1 cellular context compared by ENCODE assay signal in genomic region chr9:128120061-128120740, GRCh38.
TF ChIP-seq lines count a peak whose summit lies in the region.

No MANE protein-coding gene starts in this region.

TF ChIP-seq in HepG2, 621 proteins besides CTCF, POLR2A, EP300 and RAD21:
- TF ChIP-seq ZNF619 (CRISPR knock-in tag; IDR thresholded peaks at IDR 0.05), result no peak
- TF ChIP-seq MTF1 (CRISPR knock-in tag; IDR thresholded peaks at IDR 0.05), result no peak
- TF ChIP-seq ZNF432 (CRISPR knock-in tag; IDR thresholded peaks at IDR 0.05; ENCODE audit: borderline replicate concordance), result no peak
- no peak for TF ChIP-seq ZNF720 (CRISPR knock-in tag; IDR thresholded peaks at IDR 0.05)
- no peak for TF ChIP-seq AHR (CRISPR knock-in tag; IDR thresholded peaks at IDR 0.05)
- TF ChIP-seq POLR2G (IDR thresholded peaks at IDR 0.05; ENCODE audit: low read depth, low read length), result 0 out of 2 replicates have a peak, but pooled peaks have one; percentile 9
- TF ChIP-seq ZNF616 (CRISPR knock-in tag; IDR thresholded peaks at IDR 0.05; ENCODE audit: low read depth), result no peak
- TF ChIP-seq RNF219 (CRISPR knock-in tag; IDR thresholded peaks at IDR 0.05), result no peak
- TF ChIP-seq RBM22 (optimal IDR thresholded peaks at IDR 0.05; ENCODE audit: low read length), result peak; percentile 67
- TF ChIP-seq TEF (CRISPR knock-in tag; IDR thresholded peaks at IDR 0.05), result no peak
- TF ChIP-seq ZNF296 (CRISPR knock-in tag; conservative IDR thresholded peaks at IDR 0.05), result no peak
- no peak for TF ChIP-seq ZFAT (CRISPR knock-in tag; conservative IDR thresholded peaks at IDR 0.05)
- no peak for TF ChIP-seq POLR2AphosphoS2 (IDR thresholded peaks at IDR 0.05; ENCODE audit: low read depth, low read length)
- no peak for TF ChIP-seq TAF15 (IDR thresholded peaks at IDR 0.05; ENCODE audit: low read depth, low read length, poor library complexity, severe bottlenecking)
- TF ChIP-seq ZNF737 (CRISPR knock-in tag; IDR thresholded peaks at IDR 0.05; ENCODE audit: borderline replicate concordance), result no peak
- 0 out of 2 replicates have a peak, but pooled peaks have one; percentile 58 for TF ChIP-seq RBFOX2 (IDR thresholded peaks at IDR 0.05; ENCODE audit: low read depth, low read length)
- no peak for TF ChIP-seq ZBTB39 (CRISPR knock-in tag; IDR thresholded peaks at IDR 0.05)
- TF ChIP-seq ZFP36L2 (CRISPR knock-in tag; IDR thresholded peaks at IDR 0.05), result no peak
- TF ChIP-seq ZNF382 (CRISPR knock-in tag; IDR thresholded peaks at IDR 0.05; ENCODE audit: borderline replicate concordance), result no peak
- TF ChIP-seq ZNF83 (CRISPR knock-in tag; IDR thresholded peaks at IDR 0.05; ENCODE audit: borderline replicate concordance), result no peak
- no peak for TF ChIP-seq MIER3 (CRISPR knock-in tag; IDR thresholded peaks at IDR 0.05; ENCODE audit: borderline replicate concordance)
- no peak for TF ChIP-seq ZNF547 (CRISPR knock-in tag; IDR thresholded peaks at IDR 0.05)
- TF ChIP-seq SP2 (CRISPR knock-in tag; IDR thresholded peaks at IDR 0.05), result no peak
- no peak for TF ChIP-seq YEATS2 (CRISPR knock-in tag; IDR thresholded peaks at IDR 0.05; ENCODE audit: borderline replicate concordance)
- TF ChIP-seq FOXM1 (CRISPR knock-in tag; IDR thresholded peaks at IDR 0.05), result no peak
- no peak for TF ChIP-seq ZBTB10 (CRISPR knock-in tag; IDR thresholded peaks at IDR 0.05; ENCODE audit: borderline replicate concordance)
- peak; percentile 82 for TF ChIP-seq AGO2 (optimal IDR thresholded peaks at IDR 0.05; ENCODE audit: low read depth, low read length)
- no peak for TF ChIP-seq WIZ (CRISPR knock-in tag; IDR thresholded peaks at IDR 0.05)
- no peak for TF ChIP-seq RAD51 (IDR thresholded peaks at IDR 0.05; ENCODE audit: borderline replicate concordance)
